8 cellular contexts compared by ENCODE assay signal in genomic region chr6:17086469-17086868, GRCh38. TPM values are rescaled to one million over a fixed set of nuclear protein-coding genes. Genes with fewer than 3 reads are reported as not detected.
DNase-seq lines count a peak whose midpoint lies in the region; ATAC-seq and TF ChIP-seq lines count a peak whose summit lies in the region.

No MANE protein-coding gene starts in this region.

- TF ChIP-seq POLR2A in lower leg skin (IDR thresholded peaks at IDR 0.05) = no peak

- no peaks in the 10 kb centered on the region for H3K4me1 ChIP-seq in SJCRH30

- peak in 1 of 3 donors; percentile 7 for TF ChIP-seq CTCF in lower leg skin (IDR thresholded peaks at IDR 0.05)

- WGBS in lower leg skin, 2 donors = 17 to 24% methylated on average over 11 of the region's 11 CpGs

- H3K27ac Mint-ChIP-seq in stimulated activated effector memory CD8-positive, alpha-beta T cell treated with anti-CD3 and anti-CD28 coated beads, Interleukin-12 subunit alpha, Interleukin-12 subunit beta, amount 100 ng/mL, for 72 hours = no peak overlapping the region

- H3K4me3 ChIP-seq in SJCRH30 = no peak overlapping the region
- H3K4me3 ChIP-seq in lower leg skin (ENCODE audit: low read depth, poor library complexity, severe bottlenecking) = no peak overlapping the region

- H3K27ac ChIP-seq in SJCRH30 = no peak overlapping the region

- no peaks in the 10 kb centered on the region for H3K4me1 Mint-ChIP-seq in stimulated activated effector memory CD8-positive, alpha-beta T cell treated with anti-CD3 and anti-CD28 coated beads, Interleukin-12 subunit alpha, Interleukin-12 subunit beta, amount 100 ng/mL, for 72 hours

- no peaks in the 10 kb centered on the region for H3K36me3 ChIP-seq in SJCRH30

- H3K27me3 ChIP-seq in SJCRH30 = no peaks in the 10 kb centered on the region

- peaks cover 3% of the 10 kb centered on the region for H3K9me3 Mint-ChIP-seq in stimulated activated effector memory CD8-positive, alpha-beta T cell treated with anti-CD3 and anti-CD28 coated beads, Interleukin-12 subunit alpha, Interleukin-12 subunit beta, amount 100 ng/mL, for 72 hours

- intact Hi-C loops in lower leg skin (cut with DNase I; ENCODE audit: low total_unique reads) = no loop called here

- DNase-seq in NCI-H1092 (lab: John Stamatoyannopoulos, UW) (peak; percentile 20), NCI-H1092 treated with DMSO at 0.1 percent for 48 hours (lab: John Stamatoyannopoulos, UW) (no peak), HPDE6-E6E7 (ENCODE audit: extremely low spot score) (peak; percentile 67), SJCRH30 (peak; percentile 40 to 73), dermis microvascular lymphatic vessel endothelial cell (ENCODE audit: low read depth in 2 of 2) (peak; percentile 23 to 74), lower leg skin (ENCODE audit: low spot score in 2 of 2) (peak; percentile 60 to 86), cerebellar nuclear complex (lab: John Stamatoyannopoulos, UW) (no peak)
- DNase-seq in stimulated activated effector memory CD8-positive, alpha-beta T cell treated with anti-CD3 and anti-CD28 coated beads, Interleukin-12 subunit alpha, Interleukin-12 subunit beta, amount 100 ng/mL, for 72 hours (ENCODE audit: low spot score in 2 of 2) = no peak

- H3K9me3 ChIP-seq in SJCRH30 (replicated peaks) = no peaks in the 10 kb centered on the region

- H3K4me3 Mint-ChIP-seq in stimulated activated effector memory CD8-positive, alpha-beta T cell treated with anti-CD3 and anti-CD28 coated beads, Interleukin-12 subunit alpha, Interleukin-12 subunit beta, amount 100 ng/mL, for 72 hours = no peak overlapping the region

- H3K36me3 Mint-ChIP-seq in stimulated activated effector memory CD8-positive, alpha-beta T cell treated with anti-CD3 and anti-CD28 coated beads, Interleukin-12 subunit alpha, Interleukin-12 subunit beta, amount 100 ng/mL, for 72 hours = no peaks in the 10 kb centered on the region

- ATAC-seq in stimulated activated effector memory CD8-positive, alpha-beta T cell treated with anti-CD3 and anti-CD28 coated beads, Interleukin-12 subunit alpha, Interleukin-12 subunit beta, amount 100 ng/mL, for 72 hours = no peak

RNA-seq across cellular contexts. Expression of gene STMND1, which starts 15.4 kb away (rescaled TPM):
- not detected in 2 replicates for total RNA-seq in SJCRH30 (2014; rRNA removed; shearing (Covaris generic))
- total RNA-seq in dermis microvascular lymphatic vessel endothelial cell (not detected in 2 replicates), lower leg skin (1 to 10 TPM in 1 of 4 donors, not detected in 3; 1.2 TPM)

Comparison
In these comparisons a context has a peak if more than half of its experiments do, and no peak if none do; other contexts are left out.
1. DNase-seq: peak in NCI-H1092 (single experiment), HPDE6-E6E7 (single experiment), SJCRH30 (2 of 2), dermis microvascular lymphatic vessel endothelial cell (2 of 2) and lower leg skin (2 of 2); none in NCI-H1092 treated with DMSO at 0.1 percent for 48 hours (single experiment), stimulated activated effector memory CD8-positive, alpha-beta T cell treated with anti-CD3 and anti-CD28 coated beads, Interleukin-12 subunit alpha, Interleukin-12 subunit beta, amount 100 ng/mL, for 72 hours (0 of 2) and cerebellar nuclear complex (0 of 2).